In the genomic region with DNA sequence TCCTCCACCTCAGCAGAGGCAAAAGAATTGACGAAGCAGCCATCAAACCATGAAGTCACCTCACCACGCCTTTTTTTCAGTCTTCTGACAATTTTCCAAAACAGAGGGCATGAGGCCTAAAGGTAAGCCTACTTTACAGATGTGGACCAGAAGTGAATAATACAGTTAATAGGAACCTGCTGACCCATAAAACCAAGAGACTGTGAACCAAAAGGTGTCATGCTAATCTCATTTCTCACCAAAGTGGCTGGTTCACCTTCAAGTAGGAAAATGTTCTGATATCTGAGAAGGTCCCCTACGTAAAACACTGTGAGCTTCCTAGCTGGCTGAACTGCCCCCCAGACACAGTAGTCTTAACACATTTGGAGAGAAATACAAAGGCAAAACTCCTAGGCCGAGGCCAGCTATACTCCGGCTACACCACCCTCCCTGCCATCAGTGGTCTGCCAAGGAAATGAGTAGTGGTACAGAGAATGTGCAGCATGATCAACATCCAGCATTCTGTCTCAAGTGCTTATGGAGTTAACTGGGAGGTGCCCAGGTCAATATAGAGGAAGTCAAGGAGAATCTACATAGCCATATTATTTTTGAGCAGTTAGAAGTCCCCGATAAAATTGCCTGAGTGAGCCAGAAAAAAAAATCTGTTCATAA, we compare ENCODE assay signal across 27 cellular contexts. TPM values are rescaled to one million over a fixed set of nuclear protein-coding genes. Genes with fewer than 3 reads are reported as not detected.
DNase-seq lines count a peak whose midpoint lies in the region; ATAC-seq and TF ChIP-seq lines count a peak whose summit lies in the region.
"Had no signal": no experiment of that assay in that cellular context is flagged by ENCODE, and none has a peak within 500 bp of the region (broad histone marks: within the 10 kb centered on the region; RNA-seq: fewer than 3 reads in every experiment).

No MANE protein-coding gene starts in this region.

- H3K27me3 Mint-ChIP-seq in HFFc6 (ENCODE audit: insufficient read depth) (no peaks in the 10 kb centered on the region), Caco-2 (ENCODE audit: insufficient read depth, unreplicated experiment) (no peaks in the 10 kb centered on the region)
- no peaks in the 10 kb centered on the region for H3K27me3 Mint-ChIP-seq in stimulated activated memory B cell treated with anti-CD40 and anti-IgM and Interleukin-4, amounts not matched to agents 10 μg/mL and 1 μg/mL and 100 μg/mL, for 72 hours
- H3K27me3 Mint-ChIP-seq: activated B cell treated with CpG ODN at 0.5 μM for 24 hours; activated naive CD8-positive, alpha-beta T cell treated with anti-CD3 and anti-CD28 coated beads for 36 hours; activated T-helper 17 cell treated with anti-CD3 and anti-CD28 coated beads, Interleukin-2, amount 50 U/mL, for 72 hours; naive B cell had no signal

- H3K4me3 ChIP-seq in astrocyte of the spinal cord (ENCODE audit: low read depth, low read length) (no peak overlapping the region), Caco-2 (ENCODE audit: low read depth, low read length) (no peak overlapping the region), hepatocyte (no peak overlapping the region)
- H3K4me3 ChIP-seq: colonic mucosa, esophagus squamous epithelium, skin epidermis, upper lobe of right lung had no signal

- H3K9me3 Mint-ChIP-seq in HFFc6 (no peaks in the 10 kb centered on the region), Caco-2 (ENCODE audit: unreplicated experiment) (no peaks in the 10 kb centered on the region)
- H3K9me3 Mint-ChIP-seq in stimulated activated memory B cell treated with anti-CD40 and anti-IgM and Interleukin-4, amounts not matched to agents 10 μg/mL and 1 μg/mL and 100 μg/mL, for 72 hours = peaks cover 2% of the 10 kb centered on the region
- H3K9me3 Mint-ChIP-seq: activated T-helper 17 cell treated with anti-CD3 and anti-CD28 coated beads, Interleukin-2, amount 50 U/mL, for 72 hours had no signal

- POLR2A ChIA-PET in Caco-2 (lab: Charles Lee) = no interaction called here

- peaks cover 2% of the 10 kb centered on the region; the same call in 1 of the 2 replicates for H3K36me3 ChIP-seq in Caco-2 (ENCODE audit: control insufficient read depth, insufficient read depth, low read length)
- H3K36me3 ChIP-seq in hepatocyte (replicated peaks; ENCODE audit: insufficient read depth, low read depth) = no peaks in the 10 kb centered on the region
- H3K36me3 ChIP-seq: colonic mucosa, esophagus squamous epithelium had no signal

- peak; percentile 57 for ATAC-seq in stimulated activated memory B cell treated with anti-CD40 and anti-IgM and Interleukin-4, amounts not matched to agents 10 μg/mL and 1 μg/mL and 100 μg/mL, for 72 hours
- ATAC-seq in HG03354 (IDR thresholded peaks at IDR 0.05; ENCODE audit: poor library complexity, severe bottlenecking, unreplicated experiment) = no peak
- ATAC-seq: activated T-helper 17 cell treated with anti-CD3 and anti-CD28 coated beads, Interleukin-2, amount 50 U/mL, for 72 hours; CD8-positive, alpha-beta T cell; Right ventricle myocardium inferior; upper lobe of right lung had no signal

- H3K4me1 Mint-ChIP-seq in HFFc6 (ENCODE audit: low read depth) (peaks cover 49% of the 10 kb centered on the region), Caco-2 (ENCODE audit: low read depth, unreplicated experiment) (no peaks in the 10 kb centered on the region)
- H3K4me1 Mint-ChIP-seq in stimulated activated memory B cell treated with anti-CD40 and anti-IgM and Interleukin-4, amounts not matched to agents 10 μg/mL and 1 μg/mL and 100 μg/mL, for 72 hours = peaks cover 12% of the 10 kb centered on the region

- H3K79me2 ChIP-seq in hepatocyte = no peaks in the 10 kb centered on the region

- DNase-seq in HFFc6 (no peak), astrocyte of the spinal cord (ENCODE audit: low read depth, low spot score) (peak; percentile 62), iris pigment epithelial cell (ENCODE audit: low read depth) (peak; percentile 69), Caco-2 (no peak), hepatocyte (ENCODE audit: low spot score) (no peak)
- no peak for DNase-seq in effector CD4-positive, alpha-beta T cell
- DNase-seq: activated B cell treated with CpG ODN at 0.5 μM for 24 hours; activated CD4-positive, alpha-beta T cell treated with anti-CD3 and anti-CD28 coated beads, Interleukin-2, amount 50 U/mL, for 4 hours; activated naive CD8-positive, alpha-beta T cell treated with anti-CD3 and anti-CD28 coated beads for 36 hours; AML-193; CD8-positive, alpha-beta T cell; colonic mucosa; DMS153; esophagus squamous epithelium; kidney glomerular epithelial cell; naive B cell; NCI-H1436; NCI-H2107; NCI-H446 treated with DMSO at 0.1 percent for 48 hours; stimulated activated CD4-positive, alpha-beta T cell treated with anti-CD3 and anti-CD28 coated beads, Interleukin-1b, Interleukin-23, amount 100 ng/mL, for 48 hours; upper lobe of right lung had no signal

- intact Hi-C loops in Caco-2 (cut with micrococcal nuclease; ENCODE audit: unreplicated experiment) = loop anchor here (10.0 kb wide), 1 partner anchor 238 kb away; the partner anchor contains the start of gene IQGAP2

- H3K27ac ChIP-seq in hepatocyte = no peak overlapping the region
- H3K27ac ChIP-seq: colonic mucosa, esophagus squamous epithelium, skin epidermis, upper lobe of right lung had no signal

- CTCF ChIA-PET in Caco-2 (lab: Charles Lee) = interaction anchor here (0.8 kb wide), 1 partner anchor 132 kb away, joined by 4 read pairs; no protein-coding TSS in a partner anchor

- no TSS peak for BruUV-seq in Caco-2 (replicated peaks; lab: Mats Ljungman, UMichigan)

- no peak for TF ChIP-seq CTCF in HFFc6 (IDR thresholded peaks at IDR 0.05)
- TF ChIP-seq CTCF in astrocyte of the spinal cord (IDR thresholded peaks at IDR 0.05; ENCODE audit: low read depth, low read length) = no peak
- TF ChIP-seq CTCF in Caco-2 (IDR thresholded peaks at IDR 0.05; ENCODE audit: insufficient read depth in 1 of 2, low read depth in 1 of 2, low read length in 1 of 2, severe bottlenecking in 1 of 2, unreplicated experiment in 1 of 2) = no peak
- TF ChIP-seq CTCF in hepatocyte (IDR thresholded peaks at IDR 0.05; ENCODE audit: poor library complexity) = no peak

- H3K4me2 ChIP-seq in hepatocyte = no peak overlapping the region

- in situ Hi-C loops in astrocyte of the spinal cord (cut with HindIII; ENCODE audit: low sequenced_read_pairs) = no loop called here

- H3K4me3 Mint-ChIP-seq in HFFc6 (no peak overlapping the region), Caco-2 (ENCODE audit: unreplicated experiment) (no peak overlapping the region)
- H3K4me3 Mint-ChIP-seq in stimulated activated memory B cell treated with anti-CD40 and anti-IgM and Interleukin-4, amounts not matched to agents 10 μg/mL and 1 μg/mL and 100 μg/mL, for 72 hours = no peak overlapping the region
- H3K4me3 Mint-ChIP-seq: activated B cell treated with CpG ODN at 0.5 μM for 24 hours; activated naive CD8-positive, alpha-beta T cell treated with anti-CD3 and anti-CD28 coated beads for 36 hours; activated T-helper 17 cell treated with anti-CD3 and anti-CD28 coated beads, Interleukin-2, amount 50 U/mL, for 72 hours; CD8-positive, alpha-beta T cell; naive B cell had no signal

- 88% methylated on average over 6 of the region's 6 CpGs for WGBS in hepatocyte (ENCODE audit: low lambda C conversion rate, missing lambda C conversion rate)

- H3K27ac Mint-ChIP-seq in HFFc6 (peak overlapping the region; percentile 66), Caco-2 (ENCODE audit: unreplicated experiment) (no peak overlapping the region)
- H3K27ac Mint-ChIP-seq in stimulated activated memory B cell treated with anti-CD40 and anti-IgM and Interleukin-4, amounts not matched to agents 10 μg/mL and 1 μg/mL and 100 μg/mL, for 72 hours = no peak overlapping the region
- H3K27ac Mint-ChIP-seq: activated B cell treated with CpG ODN at 0.5 μM for 24 hours; activated naive CD8-positive, alpha-beta T cell treated with anti-CD3 and anti-CD28 coated beads for 36 hours; activated T-helper 17 cell treated with anti-CD3 and anti-CD28 coated beads, Interleukin-2, amount 50 U/mL, for 72 hours; CD8-positive, alpha-beta T cell had no signal

- H4K20me1 ChIP-seq in hepatocyte (ENCODE audit: insufficient read depth, poor library complexity, severe bottlenecking) = no peaks in the 10 kb centered on the region

- H3K9me3 ChIP-seq in Caco-2 = no peaks in the 10 kb centered on the region
- no peaks in the 10 kb centered on the region for H3K9me3 ChIP-seq in hepatocyte (ENCODE audit: low read depth)
- H3K9me3 ChIP-seq: colonic mucosa, esophagus squamous epithelium, upper lobe of right lung had no signal

- H3K36me3 Mint-ChIP-seq in HFFc6 (ENCODE audit: low read depth) = peaks cover 6% of the 10 kb centered on the region; the same call in 1 of the 2 replicates
- peaks cover 11% of the 10 kb centered on the region for H3K36me3 Mint-ChIP-seq in stimulated activated memory B cell treated with anti-CD40 and anti-IgM and Interleukin-4, amounts not matched to agents 10 μg/mL and 1 μg/mL and 100 μg/mL, for 72 hours
- H3K36me3 Mint-ChIP-seq in Caco-2 (ENCODE audit: insufficient read depth, unreplicated experiment) = peaks cover 76% of the 10 kb centered on the region

- no peaks in the 10 kb centered on the region for H3K9me2 ChIP-seq in hepatocyte (replicated peaks; ENCODE audit: insufficient read depth)

- H3K27me3 ChIP-seq in Caco-2 (replicated peaks; ENCODE audit: control insufficient read depth, insufficient read depth, low read length) (no peaks in the 10 kb centered on the region), hepatocyte (no peaks in the 10 kb centered on the region)
- H3K27me3 ChIP-seq: colonic mucosa, esophagus squamous epithelium, upper lobe of right lung had no signal

- H3K4me1 ChIP-seq in Caco-2 (no peaks in the 10 kb centered on the region), hepatocyte (ENCODE audit: insufficient read depth) (no peaks in the 10 kb centered on the region)
- H3K4me1 ChIP-seq: colonic mucosa had no signal

- no peak overlapping the region for H2AFZ ChIP-seq in hepatocyte

RNA-seq across cellular contexts. Expression of gene F2RL2, which starts 19.3 kb away (rescaled TPM):
- total RNA-seq in HFFc6 (2021; fragmentation: NEBNext Ultra II Directional; extraction: Animal tissue kit (Norgen Biotek cat#: 25700)) = 10 to 100 TPM; 40.8 to 87.2 (median 54.3) TPM
- not detected in 2 replicates for total RNA-seq in Caco-2 (2022)
- total RNA-seq in hepatocyte = 2.3 and 2.6 TPM in 2 replicates
- 1.5 and 1.9 TPM in 2 replicates for polyA plus RNA-seq in hepatocyte
- total RNA-seq: activated B cell treated with CpG ODN at 0.5 μM for 24 hours; activated naive CD8-positive, alpha-beta T cell treated with anti-CD3 and anti-CD28 coated beads for 36 hours; CD8-positive, alpha-beta T cell; lung microvascular endothelial cell had no signal

Comparison
In these comparisons a context has a peak if more than half of its experiments do, and no peak if none do; other contexts are left out.
1. DNase-seq: peak in astrocyte of the spinal cord (single experiment) and iris pigment epithelial cell (single experiment); none in HFFc6 (single experiment), Caco-2 (0 of 2), hepatocyte (single experiment) and effector CD4-positive, alpha-beta T cell (single experiment).
2. RNA of gene F2RL2, which starts 19.3 kb away (total RNA-seq): 40.8 to 87.2 TPM in HFFc6; 2.3 to 2.6 TPM in hepatocyte and not detected in Caco-2; every median in the first group is over 10 times any median in the second.